Comparison of ENCODE assay signal across 21 cellular contexts in genomic region chr1:10607228-10607627, GRCh38.
"Had no signal": no experiment of that assay in that cellular context is flagged by ENCODE, and none has a peak within 500 bp of the region (broad histone marks: within the 10 kb centered on the region; RNA-seq: fewer than 3 reads in every experiment).

No MANE protein-coding gene starts in this region.

- H3K27ac Mint-ChIP-seq: naive thymus-derived CD8-positive, alpha-beta T cell; stimulated activated effector memory CD8-positive, alpha-beta T cell treated with anti-CD3 and anti-CD28 coated beads, Interleukin-12 subunit alpha, Interleukin-12 subunit beta, amount 100 ng/mL, for 72 hours; type B pancreatic cell had no signal

- H3K27ac ChIP-seq: epithelial cell of prostate, esophagus muscularis mucosa, foreskin keratinocyte, right atrium auricular region, sigmoid colon, suprapubic skin, thyroid gland, vagina had no signal

- ATAC-seq: foreskin keratinocyte; left colon; left ventricle myocardium superior; naive thymus-derived CD8-positive, alpha-beta T cell; stimulated activated effector memory CD8-positive, alpha-beta T cell treated with anti-CD3 and anti-CD28 coated beads, Interleukin-12 subunit alpha, Interleukin-12 subunit beta, amount 100 ng/mL, for 72 hours; stimulated activated naive CD8-positive, alpha-beta T cell treated with anti-CD3 and anti-CD28 coated beads, Interleukin-15, Interleukin-2, amounts not matched to agents 100 U/mL and 50 U/mL, for 24 hours had no signal

- H3K36me3 ChIP-seq: esophagus muscularis mucosa, right atrium auricular region, sigmoid colon, suprapubic skin, thyroid gland, vagina had no signal

- H3K9me3 ChIP-seq: esophagus muscularis mucosa, right atrium auricular region, sigmoid colon, suprapubic skin, thyroid gland, vagina had no signal

- H3K4me3 ChIP-seq: esophagus muscularis mucosa, lung, right atrium auricular region, sigmoid colon, smooth muscle cell, suprapubic skin, thyroid gland, vagina had no signal

- H3K9me3 Mint-ChIP-seq: naive thymus-derived CD8-positive, alpha-beta T cell; neural crest cell; stimulated activated effector memory CD8-positive, alpha-beta T cell treated with anti-CD3 and anti-CD28 coated beads, Interleukin-12 subunit alpha, Interleukin-12 subunit beta, amount 100 ng/mL, for 72 hours; type B pancreatic cell had no signal

- H3K4me1 Mint-ChIP-seq: stimulated activated effector memory CD8-positive, alpha-beta T cell treated with anti-CD3 and anti-CD28 coated beads, Interleukin-12 subunit alpha, Interleukin-12 subunit beta, amount 100 ng/mL, for 72 hours had no signal

- H3K36me3 Mint-ChIP-seq: stimulated activated effector memory CD8-positive, alpha-beta T cell treated with anti-CD3 and anti-CD28 coated beads, Interleukin-12 subunit alpha, Interleukin-12 subunit beta, amount 100 ng/mL, for 72 hours had no signal

- H3K27me3 Mint-ChIP-seq: naive thymus-derived CD8-positive, alpha-beta T cell had no signal

- H3K4me2 ChIP-seq: smooth muscle cell had no signal

- H3K4me3 Mint-ChIP-seq: naive thymus-derived CD8-positive, alpha-beta T cell; neural crest cell; stimulated activated effector memory CD8-positive, alpha-beta T cell treated with anti-CD3 and anti-CD28 coated beads, Interleukin-12 subunit alpha, Interleukin-12 subunit beta, amount 100 ng/mL, for 72 hours; type B pancreatic cell had no signal

- H3K4me1 ChIP-seq: sigmoid colon had no signal

- DNase-seq: effector memory CD4-positive, alpha-beta T cell; foreskin keratinocyte; left colon; left ventricle myocardium superior; naive thymus-derived CD8-positive, alpha-beta T cell; posterior cingulate gyrus; sigmoid colon; stimulated activated CD4-positive, alpha-beta T cell treated with anti-CD3 and anti-CD28 coated beads, Interleukin-4, amount 100 ng/mL, for 1 hour; stimulated activated CD8-positive, alpha-beta memory T cell treated with anti-CD3 and anti-CD28 coated beads, Interleukin-4, amount 100 ng/mL, for 48 hours; stimulated activated naive CD8-positive, alpha-beta T cell treated with anti-CD3 and anti-CD28 coated beads, Interleukin-15, Interleukin-2, amounts not matched to agents 100 U/mL and 50 U/mL, for 24 hours; thyroid gland had no signal

- H3K27me3 ChIP-seq: esophagus muscularis mucosa, foreskin keratinocyte, right atrium auricular region, sigmoid colon, suprapubic skin, thyroid gland, vagina had no signal
